ENCODE assay signal across 1 cellular context in genomic region chr5:55429707-55430253, GRCh38.
TF ChIP-seq lines count a peak whose summit lies in the region.

No MANE protein-coding gene starts in this region.

TF ChIP-seq in HepG2, 621 proteins besides CTCF, POLR2A, EP300 and RAD21 (continued from another document and continues in another):
- no peak for TF ChIP-seq ZNF773 (CRISPR knock-in tag; IDR thresholded peaks at IDR 0.05; ENCODE audit: borderline replicate concordance)
- no peak for TF ChIP-seq ATM (IDR thresholded peaks at IDR 0.05; ENCODE audit: borderline replicate concordance)
- peak; percentile 68 for TF ChIP-seq FOXO1 (CRISPR knock-in tag; IDR thresholded peaks at IDR 0.05)
- peak; percentile 48; the same call in 1 of the 2 replicates for TF ChIP-seq SAP130 (CRISPR knock-in tag; IDR thresholded peaks at IDR 0.05; ENCODE audit: low read depth)
- 0 out of 2 replicates have a peak, but pooled peaks have one; percentile 25 for TF ChIP-seq HIC2 (CRISPR knock-in tag; IDR thresholded peaks at IDR 0.05; ENCODE audit: low read depth)
- TF ChIP-seq ZNF121 (CRISPR knock-in tag; IDR thresholded peaks at IDR 0.05), result peak; percentile 49
- peak; percentile 61; the same call in 1 of the 2 replicates for TF ChIP-seq FOXA3 (CRISPR knock-in tag; IDR thresholded peaks at IDR 0.05)
- TF ChIP-seq MXD3 (CRISPR knock-in tag; IDR thresholded peaks at IDR 0.05), result 0 out of 2 replicates have a peak, but pooled peaks have one; percentile 14
- TF ChIP-seq TARDBP (CRISPR knock-in tag; IDR thresholded peaks at IDR 0.05), result peak; percentile 59; the same call in 1 of the 2 replicates
- TF ChIP-seq ZNF589 (CRISPR knock-in tag; conservative IDR thresholded peaks at IDR 0.05), result no peak
- peak; percentile 46; the same call in 1 of the 2 replicates for TF ChIP-seq ATF7-NPFF (CRISPR knock-in tag; IDR thresholded peaks at IDR 0.05; ENCODE audit: low read depth)
- TF ChIP-seq HNRNPL (IDR thresholded peaks at IDR 0.05; ENCODE audit: low read depth, low read length), result peak; percentile 58; the same call in 1 of the 2 replicates
- peak; percentile 85 for TF ChIP-seq XRCC5 (optimal IDR thresholded peaks at IDR 0.05; ENCODE audit: low read length)
- TF ChIP-seq ELF3 (CRISPR knock-in tag; IDR thresholded peaks at IDR 0.05), result no peak
- 0 out of 2 replicates have a peak, but pooled peaks have one; percentile 24 for TF ChIP-seq SP4 (CRISPR knock-in tag; IDR thresholded peaks at IDR 0.05)
- 0 out of 2 replicates have a peak, but pooled peaks have one; percentile 22 for TF ChIP-seq MXD1 (CRISPR knock-in tag; IDR thresholded peaks at IDR 0.05)
- no peak for TF ChIP-seq IKZF1 (IDR thresholded peaks at IDR 0.05)
- no peak for TF ChIP-seq FOXA1 (IDR thresholded peaks at IDR 0.05)
- TF ChIP-seq FOXA1 (CRISPR knock-in tag; IDR thresholded peaks at IDR 0.05), result peak; percentile 89
- TF ChIP-seq PAWR (CRISPR knock-in tag; IDR thresholded peaks at IDR 0.05; ENCODE audit: borderline replicate concordance), result no peak
- TF ChIP-seq PATZ1 (CRISPR knock-in tag; IDR thresholded peaks at IDR 0.05), result peak; percentile 87
- TF ChIP-seq TEAD3 (CRISPR knock-in tag; optimal IDR thresholded peaks at IDR 0.05; ENCODE audit: borderline replicate concordance), result peak; percentile 30
- TF ChIP-seq NFKB2 (CRISPR knock-in tag; IDR thresholded peaks at IDR 0.05; ENCODE audit: borderline replicate concordance), result no peak
- TF ChIP-seq ZNF281 (CRISPR knock-in tag; IDR thresholded peaks at IDR 0.05; ENCODE audit: borderline replicate concordance), result peak; percentile 34; the same call in 1 of the 2 replicates
- TF ChIP-seq MED1 (CRISPR knock-in tag; IDR thresholded peaks at IDR 0.05), result 0 out of 2 replicates have a peak, but pooled peaks have one; percentile 21
- TF ChIP-seq STAG1 (CRISPR knock-in tag; IDR thresholded peaks at IDR 0.05), result 0 out of 2 replicates have a peak, but pooled peaks have one; percentile 19
- TF ChIP-seq ZMYM4 (CRISPR knock-in tag; IDR thresholded peaks at IDR 0.05), result peak; percentile 87
- no peak for TF ChIP-seq FOXO4 (CRISPR knock-in tag; conservative IDR thresholded peaks at IDR 0.05)
- TF ChIP-seq ZNF12 (CRISPR knock-in tag; IDR thresholded peaks at IDR 0.05), result peak; percentile 64
- no peak for TF ChIP-seq SMAD1 (CRISPR knock-in tag; IDR thresholded peaks at IDR 0.05; ENCODE audit: borderline replicate concordance, low read depth)
- peak; percentile 35; the same call in 1 of the 2 replicates for TF ChIP-seq ZNF788 (CRISPR knock-in tag; IDR thresholded peaks at IDR 0.05; ENCODE audit: borderline replicate concordance)
- TF ChIP-seq NFIC (IDR thresholded peaks at IDR 0.05; ENCODE audit: low read length), result peak; percentile 70; the same call in 1 of the 2 replicates
- TF ChIP-seq EHMT2 (IDR thresholded peaks at IDR 0.05; ENCODE audit: borderline replicate concordance, low read depth, low read length), result peak; percentile 69; the same call in 1 of the 2 replicates
- TF ChIP-seq HNF4G (IDR thresholded peaks at IDR 0.05; ENCODE audit: borderline replicate concordance, low read depth, low read length), result peak; percentile 64
- TF ChIP-seq HNF4G (CRISPR knock-in tag; IDR thresholded peaks at IDR 0.05; ENCODE audit: borderline replicate concordance, low read depth), result no peak; the same call in 1 of the 2 replicates
- TF ChIP-seq HNF4A (CRISPR knock-in tag; IDR thresholded peaks at IDR 0.05), result peak; percentile 90
- peak; percentile 63; the same call in 1 of the 2 replicates for TF ChIP-seq SETDB1 (CRISPR knock-in tag; IDR thresholded peaks at IDR 0.05; ENCODE audit: borderline replicate concordance)
- TF ChIP-seq NAIF1 (CRISPR knock-in tag; IDR thresholded peaks at IDR 0.05; ENCODE audit: borderline replicate concordance), result no peak
- 0 out of 2 replicates have a peak, but pooled peaks have one; percentile 36 for TF ChIP-seq ZNF30 (CRISPR knock-in tag; IDR thresholded peaks at IDR 0.05)
- TF ChIP-seq SALL1 (CRISPR knock-in tag; IDR thresholded peaks at IDR 0.05), result peak; percentile 50
- 0 out of 2 replicates have a peak, but pooled peaks have one; percentile 32 for TF ChIP-seq ZNF878 (CRISPR knock-in tag; IDR thresholded peaks at IDR 0.05)
- peak; percentile 77; the same call in 1 of the 2 replicates for TF ChIP-seq ZNF644 (CRISPR knock-in tag; IDR thresholded peaks at IDR 0.05; ENCODE audit: low read depth)
- TF ChIP-seq ARID4A (CRISPR knock-in tag; IDR thresholded peaks at IDR 0.05; ENCODE audit: borderline replicate concordance), result peak; percentile 29; the same call in 1 of the 2 replicates
- peak; percentile 79 for TF ChIP-seq AGO2 (optimal IDR thresholded peaks at IDR 0.05; ENCODE audit: low read depth, low read length)
- TF ChIP-seq PHB2 (IDR thresholded peaks at IDR 0.05; ENCODE audit: partially characterized antibody), result no peak
- TF ChIP-seq ZNF792 (CRISPR knock-in tag; IDR thresholded peaks at IDR 0.05), result peak; percentile 51; the same call in 1 of the 2 replicates
- TF ChIP-seq ZNF274 (CRISPR knock-in tag; IDR thresholded peaks at IDR 0.05), result 0 out of 2 replicates have a peak, but pooled peaks have one; percentile 28
- 0 out of 2 replicates have a peak, but pooled peaks have one; percentile 29 for TF ChIP-seq IRF2 (CRISPR knock-in tag; IDR thresholded peaks at IDR 0.05)
- 0 out of 2 replicates have a peak, but pooled peaks have one; percentile 21 for TF ChIP-seq SP5 (CRISPR knock-in tag; IDR thresholded peaks at IDR 0.05; ENCODE audit: borderline replicate concordance, low read depth)
- TF ChIP-seq MYC (CRISPR knock-in tag; IDR thresholded peaks at IDR 0.05; ENCODE audit: borderline replicate concordance), result 0 out of 2 replicates have a peak, but pooled peaks have one; percentile 36
- TF ChIP-seq TFAP4 (IDR thresholded peaks at IDR 0.05; ENCODE audit: borderline replicate concordance, low read depth), result peak; percentile 83
- peak; percentile 68; the same call in 1 of the 2 replicates for TF ChIP-seq ZSCAN21 (CRISPR knock-in tag; IDR thresholded peaks at IDR 0.05; ENCODE audit: borderline replicate concordance)
- peak; percentile 65; the same call in 1 of the 2 replicates for TF ChIP-seq MTA1 (CRISPR knock-in tag; IDR thresholded peaks at IDR 0.05; ENCODE audit: borderline replicate concordance)
